9 cellular contexts compared by ENCODE assay signal in the genomic region with DNA sequence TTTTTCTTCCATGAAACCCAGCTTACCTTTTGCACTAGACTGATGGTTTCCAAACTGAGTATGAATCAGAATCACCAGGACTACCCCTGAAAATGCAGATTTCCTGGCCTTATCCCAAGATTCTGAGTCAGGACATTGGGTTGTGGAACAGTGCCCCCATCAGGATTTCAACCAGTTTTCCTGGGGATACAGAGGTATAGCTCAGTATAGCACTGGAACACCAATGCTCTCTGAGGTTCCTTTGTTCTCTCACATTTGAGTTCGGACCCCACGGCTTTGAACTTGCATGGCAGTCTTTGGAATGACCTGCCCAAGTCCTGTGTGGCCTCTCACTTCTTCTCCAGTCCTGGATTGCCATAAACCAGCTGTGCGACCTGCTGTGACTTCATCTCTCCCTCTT. TPM values are rescaled to one million over a fixed set of nuclear protein-coding genes. Genes with fewer than 3 reads are reported as not detected.
DNase-seq lines count a peak whose midpoint lies in the region; ATAC-seq and TF ChIP-seq lines count a peak whose summit lies in the region.
"Had no signal": no experiment of that assay in that cellular context is flagged by ENCODE, and none has a peak within 500 bp of the region (broad histone marks: within the 10 kb centered on the region; RNA-seq: fewer than 3 reads in every experiment).

No MANE protein-coding gene starts in this region.

- DNase-seq in activated CD4-positive, alpha-beta T cell treated with anti-CD3 and anti-CD28 coated beads, Interleukin-2, amount 10 ng/mL, durations not matched to agents 24 days and 14 days = peak; percentile 36
- no peak for DNase-seq in activated CD4-positive, alpha-beta T cell treated with anti-CD3 and anti-CD28 coated beads for 4 hours
- DNase-seq in cerebellar cortex (ENCODE audit: low spot score) = peak; percentile 5
- DNase-seq in islet precursor cell = peak; percentile 58
- DNase-seq in vagina (ENCODE audit: extremely low spot score in 2 of 2) = peak; percentile 55 to 71
- DNase-seq in SHP77 (lab: John Stamatoyannopoulos, UW) = no peak
- no peak for DNase-seq in NCI-H2171 (lab: John Stamatoyannopoulos, UW)
- DNase-seq: NCI-H2107 had no signal

- no peaks in the 10 kb centered on the region for H3K36me3 ChIP-seq in vagina

- H3K4me1 Mint-ChIP-seq in activated CD4-positive, alpha-beta T cell treated with anti-CD3 and anti-CD28 coated beads, Interleukin-2, amount 10 ng/mL, durations not matched to agents 24 days and 14 days = peaks cover 35% of the 10 kb centered on the region

- intact Hi-C loops in activated CD4-positive, alpha-beta T cell treated with anti-CD3 and anti-CD28 coated beads, Interleukin-2, amount 10 ng/mL, durations not matched to agents 24 days and 14 days (cut with micrococcal nuclease) = loop anchor here (5.0 kb wide), 2 partner anchors 56 to 104 kb away; partner anchors contain the start of gene CCL1
- intact Hi-C loops in vagina (cut with DNase I) = no loop called here

- peaks cover 25% of the 10 kb centered on the region for H3K4me1 ChIP-seq in vagina

- peak in 1 of 3 experiments; percentile 18 for TF ChIP-seq CTCF in vagina (IDR thresholded peaks at IDR 0.05)

- no peak overlapping the region for H3K27ac Mint-ChIP-seq in activated CD4-positive, alpha-beta T cell treated with anti-CD3 and anti-CD28 coated beads, Interleukin-2, amount 10 ng/mL, durations not matched to agents 24 days and 14 days

- no peak overlapping the region for H3K4me3 ChIP-seq in vagina

- no peak for TF ChIP-seq POLR2A in vagina (IDR thresholded peaks at IDR 0.05)

- no peak for ATAC-seq in HG03139 (IDR thresholded peaks at IDR 0.05; ENCODE audit: unreplicated experiment)

- no peaks in the 10 kb centered on the region for H3K36me3 Mint-ChIP-seq in activated CD4-positive, alpha-beta T cell treated with anti-CD3 and anti-CD28 coated beads, Interleukin-2, amount 10 ng/mL, durations not matched to agents 24 days and 14 days (ENCODE audit: low read depth)

- no peak overlapping the region for H3K4me3 Mint-ChIP-seq in activated CD4-positive, alpha-beta T cell treated with anti-CD3 and anti-CD28 coated beads, Interleukin-2, amount 10 ng/mL, durations not matched to agents 24 days and 14 days

- H3K9me3 ChIP-seq in vagina = no peaks in the 10 kb centered on the region

- H3K27ac ChIP-seq in vagina = no peak overlapping the region

- H3K27me3 Mint-ChIP-seq in activated CD4-positive, alpha-beta T cell treated with anti-CD3 and anti-CD28 coated beads, Interleukin-2, amount 10 ng/mL, durations not matched to agents 24 days and 14 days = peaks cover 13% of the 10 kb centered on the region

- no peaks in the 10 kb centered on the region for H3K27me3 ChIP-seq in vagina

- no peaks in the 10 kb centered on the region for H3K9me3 Mint-ChIP-seq in activated CD4-positive, alpha-beta T cell treated with anti-CD3 and anti-CD28 coated beads, Interleukin-2, amount 10 ng/mL, durations not matched to agents 24 days and 14 days

RNA-seq across cellular contexts. Expression of gene CCL8, which starts 12.8 kb away (rescaled TPM):
- not detected in 2 replicates for total RNA-seq in activated CD4-positive, alpha-beta T cell treated with anti-CD3 and anti-CD28 coated beads, Interleukin-2, amount 10 ng/mL, durations not matched to agents 24 days and 14 days
- total RNA-seq in vagina = 1.5 TPM

RNA-seq across cellular contexts. Expression of gene CCL11, which starts 20.9 kb away (rescaled TPM):
- total RNA-seq in activated CD4-positive, alpha-beta T cell treated with anti-CD3 and anti-CD28 coated beads, Interleukin-2, amount 10 ng/mL, durations not matched to agents 24 days and 14 days = not detected in 2 replicates
- total RNA-seq in vagina = 1.2 TPM

RNA-seq across cellular contexts. Expression of gene CCL7, which starts 36.4 kb away (rescaled TPM):
- total RNA-seq in activated CD4-positive, alpha-beta T cell treated with anti-CD3 and anti-CD28 coated beads, Interleukin-2, amount 10 ng/mL, durations not matched to agents 24 days and 14 days = not detected in 2 replicates
- total RNA-seq in vagina = not detected

RNA-seq across cellular contexts. Expression of gene CCL13, which starts 49.8 kb away (rescaled TPM):
- total RNA-seq in activated CD4-positive, alpha-beta T cell treated with anti-CD3 and anti-CD28 coated beads, Interleukin-2, amount 10 ng/mL, durations not matched to agents 24 days and 14 days = not detected in 2 replicates
- total RNA-seq in vagina = 2.2 TPM

RNA-seq across cellular contexts. Expression of gene CCL2, which starts 51.4 kb away (rescaled TPM):
- total RNA-seq in activated CD4-positive, alpha-beta T cell treated with anti-CD3 and anti-CD28 coated beads, Interleukin-2, amount 10 ng/mL, durations not matched to agents 24 days and 14 days = 0.28 TPM in 1 of 2 replicates, not detected in the other
- 15.2 TPM for total RNA-seq in vagina

Comparison
In these comparisons a context has a peak if more than half of its experiments do, and no peak if none do; other contexts are left out.
1. DNase-seq: peak in activated CD4-positive, alpha-beta T cell treated with anti-CD3 and anti-CD28 coated beads, Interleukin-2, amount 10 ng/mL, durations not matched to agents 24 days and 14 days (single experiment), cerebellar cortex (single experiment), islet precursor cell (single experiment) and vagina (2 of 2); none in activated CD4-positive, alpha-beta T cell treated with anti-CD3 and anti-CD28 coated beads for 4 hours (0 of 2), SHP77 (0 of 2) and NCI-H2171 (single experiment).